7 cellular contexts compared by ENCODE assay signal in genomic region chr17:17685775-17686291, GRCh38. TPM values are rescaled to one million over a fixed set of nuclear protein-coding genes. Genes with fewer than 3 reads are reported as not detected.
DNase-seq lines count a peak whose midpoint lies in the region; ATAC-seq and TF ChIP-seq lines count a peak whose summit lies in the region.

No MANE protein-coding gene starts in this region.

- H3K27ac ChIP-seq in GM23338 (ENCODE audit: low read depth) (no peak overlapping the region), esophagus muscularis mucosa (replicated peaks in 1 of 4) (peak overlapping the region; percentile 79 to 99 (median 97)), prostate gland (peak overlapping the region; percentile 80 to 99)

- ATAC-seq in GM23338 (peak; percentile 5), GM19455 (IDR thresholded peaks at IDR 0.05; ENCODE audit: unreplicated experiment) (no peak)

- H3K4me3 ChIP-seq in GM23338 = no peak overlapping the region
- H3K4me3 ChIP-seq in esophagus muscularis mucosa = peak overlapping the region in 2 of 4 donors; percentile 10 to 24
- no peak overlapping the region for H3K4me3 ChIP-seq in prostate gland

- no peaks in the 10 kb centered on the region for H3K9me3 Mint-ChIP-seq in GM23338

- no peak overlapping the region; the same call in 2 of the 3 replicates for H3K4me3 Mint-ChIP-seq in GM23338

- H3K4me1 ChIP-seq in GM23338 (ENCODE audit: insufficient read depth) = peaks cover 28% of the 10 kb centered on the region
- H3K4me1 ChIP-seq in esophagus muscularis mucosa = peaks cover 44 to 84% (median 61%) of the 10 kb centered on the region in 4 donors
- peaks cover 37% of the 10 kb centered on the region for H3K4me1 ChIP-seq in prostate gland (replicated peaks)

- WGBS in esophagus muscularis mucosa = 9% methylated on average over 14 of the region's 14 CpGs
- 8% methylated on average over 14 of the region's 14 CpGs for WGBS in prostate gland

- H3K27me3 ChIP-seq in GM23338 (ENCODE audit: insufficient read depth) (peaks cover 96% of the 10 kb centered on the region), esophagus muscularis mucosa (no peaks in the 10 kb centered on the region), prostate gland (replicated peaks; ENCODE audit: insufficient read depth) (no peaks in the 10 kb centered on the region)

- intact Hi-C loops in esophagus muscularis mucosa (cut with DNase I) (no loop called here), prostate gland (cut with DNase I) (no loop called here)

- peaks cover 5% of the 10 kb centered on the region; the same call in 1 of the 2 replicates for H4K20me1 ChIP-seq in GM23338 (replicated peaks; ENCODE audit: insufficient read depth)

- TF ChIP-seq EP300 in esophagus muscularis mucosa (IDR thresholded peaks at IDR 0.05) = no peak

- TF ChIP-seq POLR2A in esophagus muscularis mucosa (IDR thresholded peaks at IDR 0.05; ENCODE audit: low read depth) (no peak), prostate gland (IDR thresholded peaks at IDR 0.05) (peak; percentile 59)

- TF ChIP-seq CTCF in GM23338 (conservative IDR thresholded peaks at IDR 0.05; ENCODE audit: low read depth in 2 of 2) = no peak
- TF ChIP-seq CTCF in esophagus muscularis mucosa (IDR thresholded peaks at IDR 0.05) = no peak
- TF ChIP-seq CTCF in prostate gland (IDR thresholded peaks at IDR 0.05) = no peak

- H3K27ac Mint-ChIP-seq in GM23338 = peak overlapping the region; percentile 5; the same call in 1 of the 2 replicates

- H3K27me3 Mint-ChIP-seq in GM23338 (ENCODE audit: insufficient read depth, low read depth, poor library complexity) = peaks cover 70% of the 10 kb centered on the region

- H3F3A ChIP-seq in GM23338 (replicated peaks; ENCODE audit: low read depth) = peaks cover 10% of the 10 kb centered on the region; the same call in 1 of the 2 replicates

- H3K79me2 ChIP-seq in GM23338 (replicated peaks; ENCODE audit: insufficient read depth) = no peaks in the 10 kb centered on the region

- 0 out of 2 replicates have a peak overlapping the region, but pooled peaks have one; percentile 38 for H3K4me2 ChIP-seq in GM23338

- H3K36me3 ChIP-seq in GM23338 (ENCODE audit: insufficient read depth) (no peaks in the 10 kb centered on the region), esophagus muscularis mucosa (no peaks in the 10 kb centered on the region), prostate gland (no peaks in the 10 kb centered on the region)

- no peak overlapping the region for H2AFZ ChIP-seq in GM23338

- H3K9me2 ChIP-seq in GM23338 (ENCODE audit: insufficient read depth) = no peaks in the 10 kb centered on the region

- H3K36me3 Mint-ChIP-seq in GM23338 (ENCODE audit: low read depth) = no peaks in the 10 kb centered on the region

- H3K9me3 ChIP-seq in esophagus muscularis mucosa = no peaks in the 10 kb centered on the region
- H3K9me3 ChIP-seq in prostate gland = no peaks in the 10 kb centered on the region

- peaks cover 37% of the 10 kb centered on the region for H3K4me1 Mint-ChIP-seq in GM23338

- peak; percentile 47 for DNase-seq in GM23338 (ENCODE audit: low spot score)
- DNase-seq in RPMI7951 (ENCODE audit: low read depth) = peak; percentile 85
- no peak for DNase-seq in esophagus muscularis mucosa (ENCODE audit: extremely low spot score)
- peak; percentile 81 for DNase-seq in prostate gland (ENCODE audit: low spot score)
- no peak for DNase-seq in cerebellar cortex (ENCODE audit: low spot score)
- no peak for DNase-seq in NCI-H524 treated with DMSO at 0.1 percent for 48 hours (lab: John Stamatoyannopoulos, UW)

TF ChIP-seq in GM23338, 12 proteins besides CTCF, POLR2A, EP300 and RAD21 (continues in another document):
- no peak for TF ChIP-seq POLR2AphosphoS5 (IDR thresholded peaks at IDR 0.05; ENCODE audit: low read depth)
- TF ChIP-seq REST (IDR thresholded peaks at IDR 0.05; ENCODE audit: unreplicated experiment) = no peak
- TF ChIP-seq EZH2phosphoT487 (IDR thresholded peaks at IDR 0.05; ENCODE audit: unreplicated experiment) = no peak
- TF ChIP-seq ETS1 (IDR thresholded peaks at IDR 0.05) = no peak
- no peak for TF ChIP-seq ZNF114 (CRISPR knock-in tag; IDR thresholded peaks at IDR 0.05)
- TF ChIP-seq ZNF331 (CRISPR knock-in tag; IDR thresholded peaks at IDR 0.05; ENCODE audit: low read depth) = no peak
- no peak for TF ChIP-seq NANOG (IDR thresholded peaks at IDR 0.05; ENCODE audit: borderline replicate concordance)
- TF ChIP-seq CREB1 (CRISPR knock-in tag; IDR thresholded peaks at IDR 0.05; ENCODE audit: low read depth) = no peak
- TF ChIP-seq STAT1 (IDR thresholded peaks at IDR 0.05; ENCODE audit: unreplicated experiment) = no peak
- TF ChIP-seq EZH2 (IDR thresholded peaks at IDR 0.05; ENCODE audit: low read depth, unreplicated experiment) = no peak
- TF ChIP-seq JUNB (IDR thresholded peaks at IDR 0.05; ENCODE audit: unreplicated experiment) = no peak

RNA-seq across cellular contexts. Expression of gene RAI1, which starts 4.6 kb away (rescaled TPM):
- total RNA-seq in GM23338 (2014; rRNA removed; shearing (Covaris generic)) = 0.87 and 2.1 TPM in 2 replicates
- 0.75 and 0.89 TPM in 2 replicates for polyA plus RNA-seq in GM23338 (2016; fragmentation: Nextera tagmentation; extraction: Ambion mirVana)
- total RNA-seq in RPMI7951 (2014; rRNA removed; shearing (Covaris generic)) = 2.8 and 3.2 TPM in 2 replicates
- total RNA-seq in esophagus muscularis mucosa = 10 to 100 TPM; 18.7 to 41.3 (median 28.3) TPM
- total RNA-seq in prostate gland = 10 to 100 TPM; 69.2 to 71.0 TPM

Comparison
In these comparisons a context has a peak if more than half of its experiments do, and no peak if none do; other contexts are left out.
1. DNase-seq: peak in GM23338 (single experiment), RPMI7951 (single experiment) and prostate gland (single experiment); none in esophagus muscularis mucosa (single experiment), cerebellar cortex (single experiment) and NCI-H524 treated with DMSO at 0.1 percent for 48 hours (single experiment).